Comparison of ENCODE assay signal across 8 cellular contexts in genomic region chr1:101235696-101236545, GRCh38. TPM values are rescaled to one million over a fixed set of nuclear protein-coding genes. Genes with fewer than 3 reads are reported as not detected.
DNase-seq lines count a peak whose midpoint lies in the region; ATAC-seq and FAIRE-seq lines count a peak whose summit lies in the region.

No MANE protein-coding gene starts in this region.

- WGBS in mesodermal cell (ENCODE audit: insufficient coverage in 2 of 2), 2 experiments, result 0 to 1% methylated on average over 25 to 32 of the region's 44 CpGs

- peak; percentile 60 for ATAC-seq in GM21447 (IDR thresholded peaks at IDR 0.05; ENCODE audit: unreplicated experiment)

- H3K36me3 ChIP-seq in mesodermal cell (ENCODE audit: control insufficient read depth, insufficient read depth, low read length), result peaks cover 11% of the 10 kb centered on the region

- peak overlapping the region; percentile 63 for H3K4me3 ChIP-seq in mesodermal cell (ENCODE audit: extremely low read depth, insufficient read depth, low read length, poor library complexity, severe bottlenecking)

- H3K27ac ChIP-seq in mesodermal cell (ENCODE audit: low read depth, low read length, severe bottlenecking), result peak overlapping the region; percentile 74

- DNase-seq in DMS114 treated with DMSO at 0.1 percent for 48 hours (lab: John Stamatoyannopoulos, UW; ENCODE audit: unreplicated experiment) (peak; percentile 32), HuH-7 (ENCODE audit: low spot score) (peak; percentile 32), ecto neural progenitor cell (ENCODE audit: low spot score) (peak; percentile 82), HTR-8/SVneo (ENCODE audit: insufficient read length, low spot score) (no peak)
- peak; percentile 55 to 57 for DNase-seq in activated CD4-positive, alpha-beta T cell treated with anti-CD3 and anti-CD28 coated beads, Interleukin-2, amount 50 U/mL, for 4 hours
- DNase-seq in stimulated activated CD8-positive, alpha-beta memory T cell treated with anti-CD3 and anti-CD28 coated beads, Interleukin-7, amount 100 ng/mL, for 4 hours (ENCODE audit: low read depth in 2 of 2), result peak; percentile 44 to 48

- peaks cover 7% of the 10 kb centered on the region for H3K4me1 ChIP-seq in mesodermal cell (ENCODE audit: control insufficient read depth, insufficient read depth, low read length, poor library complexity, severe bottlenecking)

- FAIRE-seq in HTR-8/SVneo (lab: Jason Lieb, UNC), result no peak

- no peaks in the 10 kb centered on the region for H3K9me3 ChIP-seq in mesodermal cell (ENCODE audit: control insufficient read depth, low read length)

RNA-seq across cellular contexts. Expression of gene S1PR1, which starts 0.9 kb away (rescaled TPM):
- 20.4 TPM for polyA plus RNA-seq in mesodermal cell (2013, experiment 1 of 2)
- 16.0 TPM for polyA plus RNA-seq in mesodermal cell (2013, experiment 2 of 2)
